9 cellular contexts compared by ENCODE assay signal in genomic region chr4:152485726-152486276, GRCh38. TPM values are rescaled to one million over a fixed set of nuclear protein-coding genes. Genes with fewer than 3 reads are reported as not detected.
DNase-seq lines count a peak whose midpoint lies in the region; ATAC-seq and TF ChIP-seq lines count a peak whose summit lies in the region.
"Had no signal": no experiment of that assay in that cellular context is flagged by ENCODE, and none has a peak within 500 bp of the region (broad histone marks: within the 10 kb centered on the region; RNA-seq: fewer than 3 reads in every experiment).

No MANE protein-coding gene starts in this region.

- TF ChIP-seq CTCF in mucosa of descending colon (IDR thresholded peaks at IDR 0.05) (no peak), Peyer's patch (IDR thresholded peaks at IDR 0.05) (no peak)

- no peak overlapping the region for H3K4me3 ChIP-seq in CD8-positive, alpha-beta memory T cell (ENCODE audit: low read length)
- H3K4me3 ChIP-seq in mucosa of descending colon (no peak overlapping the region), Peyer's patch (peak overlapping the region in 1 of 4 donors; percentile 9), SJCRH30 (no peak overlapping the region)

- peak in 3 of 5 donors; percentile 30 to 60 (median 50) for DNase-seq in CD8-positive, alpha-beta memory T cell
- peak; percentile 41 for DNase-seq in activated CD4-positive, alpha-beta memory T cell treated with anti-CD3 and anti-CD28 coated beads, Interleukin-2, amount 10 ng/mL, durations not matched to agents 7 days and 5 days
- DNase-seq in mucosa of descending colon: peak in 1 of 3 donors; percentile 34
- DNase-seq in Peyer's patch: no peak
- DNase-seq in GM19240 (ENCODE audit: insufficient read length, low spot score): no peak
- no peak for DNase-seq in SJCRH30

- peak overlapping the region in 7 of 8 donors; percentile 1 to 87 (median 64) for H3K27ac Mint-ChIP-seq in CD8-positive, alpha-beta memory T cell
- H3K27ac Mint-ChIP-seq in activated CD4-positive, alpha-beta memory T cell treated with anti-CD3 and anti-CD28 coated beads, Interleukin-2, amount 10 ng/mL, durations not matched to agents 7 days and 5 days: peak overlapping the region; percentile 81

- TF ChIP-seq POLR2A in Peyer's patch (IDR thresholded peaks at IDR 0.05): no peak

- no peak overlapping the region for H3K27ac ChIP-seq in CD8-positive, alpha-beta memory T cell (ENCODE audit: low read depth, low read length)
- H3K27ac ChIP-seq in Peyer's patch (peak overlapping the region in 2 of 4 donors; percentile 2 to 13), SJCRH30 (no peak overlapping the region)
- H3K27ac ChIP-seq: neutrophil had no signal

- H3K36me3 ChIP-seq in CD8-positive, alpha-beta memory T cell (ENCODE audit: insufficient read depth, low read length): no peaks in the 10 kb centered on the region
- H3K36me3 ChIP-seq in mucosa of descending colon (ENCODE audit: low read depth): no peaks in the 10 kb centered on the region
- no peaks in the 10 kb centered on the region for H3K36me3 ChIP-seq in Peyer's patch
- no peaks in the 10 kb centered on the region for H3K36me3 ChIP-seq in SJCRH30
- H3K36me3 ChIP-seq: neutrophil had no signal

- H3K9me3 ChIP-seq in CD8-positive, alpha-beta memory T cell (ENCODE audit: low read length): no peaks in the 10 kb centered on the region
- H3K9me3 ChIP-seq in mucosa of descending colon (no peaks in the 10 kb centered on the region), Peyer's patch (no peaks in the 10 kb centered on the region), SJCRH30 (replicated peaks) (no peaks in the 10 kb centered on the region)
- H3K9me3 ChIP-seq: neutrophil had no signal

- CTCF ChIA-PET in CD8-positive, alpha-beta memory T cell (lab: Charles Lee): interaction anchor here (1.1 kb wide), 1 partner anchor 15 kb away, joined by 3 read pairs; no protein-coding TSS in a partner anchor
- CTCF ChIA-PET in activated CD4-positive, alpha-beta memory T cell treated with anti-CD3 and anti-CD28 coated beads, Interleukin-2, amount 10 ng/mL, durations not matched to agents 7 days and 5 days (lab: Charles Lee): interaction anchor here (1.0 to 1.8 kb wide), 6 partner anchors 10 to 293 kb away, joined by 3 to 11 read pairs (median 4); partner anchors contain the start of gene TIGD4

- peaks cover 19% of the 10 kb centered on the region for H3K4me1 ChIP-seq in CD8-positive, alpha-beta memory T cell (ENCODE audit: insufficient read depth, low read length)
- peaks cover 27% of the 10 kb centered on the region for H3K4me1 ChIP-seq in mucosa of descending colon (ENCODE audit: low read depth)
- peaks cover 0 to 11% (median 0%) of the 10 kb centered on the region in 4 donors for H3K4me1 ChIP-seq in Peyer's patch
- no peaks in the 10 kb centered on the region for H3K4me1 ChIP-seq in SJCRH30

- H3K36me3 Mint-ChIP-seq in CD8-positive, alpha-beta memory T cell: peaks cover 2 to 11% (median 7%) of the 10 kb centered on the region in 3 donors
- H3K36me3 Mint-ChIP-seq in activated CD4-positive, alpha-beta memory T cell treated with anti-CD3 and anti-CD28 coated beads, Interleukin-2, amount 10 ng/mL, durations not matched to agents 7 days and 5 days (ENCODE audit: low read depth): peaks cover 23% of the 10 kb centered on the region

- peaks cover 44 to 76% (median 67%) of the 10 kb centered on the region in 3 donors for H3K4me1 Mint-ChIP-seq in CD8-positive, alpha-beta memory T cell
- peaks cover 41% of the 10 kb centered on the region for H3K4me1 Mint-ChIP-seq in activated CD4-positive, alpha-beta memory T cell treated with anti-CD3 and anti-CD28 coated beads, Interleukin-2, amount 10 ng/mL, durations not matched to agents 7 days and 5 days

- H3K9me3 Mint-ChIP-seq in CD8-positive, alpha-beta memory T cell: no peaks in the 10 kb centered on the region
- peaks cover 5% of the 10 kb centered on the region for H3K9me3 Mint-ChIP-seq in activated CD4-positive, alpha-beta memory T cell treated with anti-CD3 and anti-CD28 coated beads, Interleukin-2, amount 10 ng/mL, durations not matched to agents 7 days and 5 days

- H3K27me3 ChIP-seq in CD8-positive, alpha-beta memory T cell (ENCODE audit: insufficient read depth, low read length, poor library complexity, severe bottlenecking): no peaks in the 10 kb centered on the region
- H3K27me3 ChIP-seq in Peyer's patch (no peaks in the 10 kb centered on the region), SJCRH30 (no peaks in the 10 kb centered on the region)
- H3K27me3 ChIP-seq: neutrophil had no signal

- peak overlapping the region in 5 of 7 donors; percentile 10 to 60 (median 31) for H3K4me3 Mint-ChIP-seq in CD8-positive, alpha-beta memory T cell
- peak overlapping the region; percentile 18 for H3K4me3 Mint-ChIP-seq in activated CD4-positive, alpha-beta memory T cell treated with anti-CD3 and anti-CD28 coated beads, Interleukin-2, amount 10 ng/mL, durations not matched to agents 7 days and 5 days

- intact Hi-C loops in mucosa of descending colon (cut with DNase I, micrococcal nuclease): no loop called here

- no peaks in the 10 kb centered on the region for H3K27me3 Mint-ChIP-seq in CD8-positive, alpha-beta memory T cell
- no peaks in the 10 kb centered on the region for H3K27me3 Mint-ChIP-seq in activated CD4-positive, alpha-beta memory T cell treated with anti-CD3 and anti-CD28 coated beads, Interleukin-2, amount 10 ng/mL, durations not matched to agents 7 days and 5 days

- ATAC-seq in GM19025 (IDR thresholded peaks at IDR 0.05; ENCODE audit: low read depth, unreplicated experiment) (peak; percentile 98), HG03108 (IDR thresholded peaks at IDR 0.05; ENCODE audit: unreplicated experiment) (peak; percentile 97), mucosa of descending colon (peak; percentile 100)

- POLR2A ChIA-PET in CD8-positive, alpha-beta memory T cell (lab: Charles Lee): interaction anchor here (1.0 kb wide), 1 partner anchor 158 kb away, joined by 4 read pairs; no protein-coding TSS in a partner anchor
- POLR2A ChIA-PET in activated CD4-positive, alpha-beta memory T cell treated with anti-CD3 and anti-CD28 coated beads, Interleukin-2, amount 10 ng/mL, durations not matched to agents 7 days and 5 days (lab: Charles Lee): interaction anchor here (0.8 to 2.3 kb wide), 5 partner anchors 30 to 194 kb away, joined by 3 to 9 read pairs (median 5); partner anchors contain the start of gene TMEM154

RNA-seq across cellular contexts. Expression of gene FBXW7, which starts 50.1 kb away (rescaled TPM):
- 10 to 100 TPM; 46.6 to 54.3 TPM for total RNA-seq in CD8-positive, alpha-beta memory T cell
- polyA plus RNA-seq in CD8-positive, alpha-beta memory T cell: 42.7 TPM
- 10 to 100 TPM; 59.8 to 66.8 TPM for total RNA-seq in activated CD4-positive, alpha-beta memory T cell treated with anti-CD3 and anti-CD28 coated beads, Interleukin-2, amount 10 ng/mL, durations not matched to agents 7 days and 5 days
- 10 to 100 TPM; 38.5 to 48.6 (median 39.4) TPM for total RNA-seq in mucosa of descending colon
- 100 to 1,000 TPM in 1 of 4 donors, 10 to 100 TPM in 3; 33.4 to 120 (median 43.0) TPM for total RNA-seq in Peyer's patch
- total RNA-seq in SJCRH30 (2014; rRNA removed; shearing (Covaris generic)): 26.5 and 35.0 TPM in 2 replicates

Comparison
In these comparisons a context has a peak if more than half of its experiments do, and no peak if none do; other contexts are left out.
1. DNase-seq: peak in CD8-positive, alpha-beta memory T cell (3 of 5) and activated CD4-positive, alpha-beta memory T cell treated with anti-CD3 and anti-CD28 coated beads, Interleukin-2, amount 10 ng/mL, durations not matched to agents 7 days and 5 days (single experiment); none in Peyer's patch (0 of 3), GM19240 (single experiment) and SJCRH30 (0 of 2).
2. Peak in every context shown above with its lines, with median percentiles within 50 percentile points of each other: ATAC-seq.